ENCODE assay signal across 8 cellular contexts in genomic region chr22:28009272-28009827, GRCh38.
DNase-seq lines count a peak whose midpoint lies in the region; ATAC-seq and TF ChIP-seq lines count a peak whose summit lies in the region.

No MANE protein-coding gene starts in this region.

- no peaks in the 10 kb centered on the region for H3K27me3 Mint-ChIP-seq in activated naive CD4-positive, alpha-beta T cell treated with anti-CD3 and anti-CD28 coated beads for 36 hours (ENCODE audit: low read depth)

- no peak overlapping the region for H3K27ac ChIP-seq in SJCRH30
- no peak overlapping the region for H3K27ac ChIP-seq in parathyroid adenoma
- H3K27ac ChIP-seq in tibial artery: peak overlapping the region in 1 of 2 donors; percentile 12

- no peaks in the 10 kb centered on the region for H3K27me3 ChIP-seq in SJCRH30
- no peaks in the 10 kb centered on the region for H3K27me3 ChIP-seq in parathyroid adenoma (ENCODE audit: control insufficient read depth, insufficient read depth, low read length)
- H3K27me3 ChIP-seq in tibial artery: no peaks in the 10 kb centered on the region

- peaks cover 18% of the 10 kb centered on the region for H3K4me1 ChIP-seq in SJCRH30
- no peaks in the 10 kb centered on the region for H3K4me1 ChIP-seq in parathyroid adenoma
- peaks cover 0 to 7% (median 4%) of the 10 kb centered on the region in 4 donors for H3K4me1 ChIP-seq in tibial artery

- no peak overlapping the region for H3K4me2 ChIP-seq in parathyroid adenoma (ENCODE audit: low read length)

- TF ChIP-seq CTCF in parathyroid adenoma (IDR thresholded peaks at IDR 0.05) (peak; percentile 76), tibial artery (IDR thresholded peaks at IDR 0.05) (peak; percentile 95 to 97)

- H3K4me3 ChIP-seq in SJCRH30: no peak overlapping the region
- H3K4me3 ChIP-seq in parathyroid adenoma (ENCODE audit: low read depth, low read length): no peak overlapping the region
- H3K4me3 ChIP-seq in tibial artery: no peak overlapping the region

- no peak overlapping the region for H2AFZ ChIP-seq in parathyroid adenoma

- H3K36me3 Mint-ChIP-seq in activated naive CD4-positive, alpha-beta T cell treated with anti-CD3 and anti-CD28 coated beads for 36 hours (ENCODE audit: low read depth): no peaks in the 10 kb centered on the region

- DNase-seq in Daoy (ENCODE audit: low read depth) (peak; percentile 89), KG1 (lab: John Stamatoyannopoulos, UW) (peak; percentile 57), SJCRH30 (peak; percentile 70 to 83), glomerular visceral epithelial cell (ENCODE audit: extremely low spot score) (peak; percentile 83), tibial artery (peak; percentile 54 to 80)
- DNase-seq in activated naive CD4-positive, alpha-beta T cell treated with anti-CD3 and anti-CD28 coated beads for 36 hours: peak; percentile 85

- H3K27ac Mint-ChIP-seq in activated naive CD4-positive, alpha-beta T cell treated with anti-CD3 and anti-CD28 coated beads for 36 hours: no peak overlapping the region

- CTCF ChIA-PET in activated naive CD4-positive, alpha-beta T cell treated with anti-CD3 and anti-CD28 coated beads for 36 hours (lab: Charles Lee): interaction anchor here (1.3 kb wide), 1 partner anchor 128 kb away, joined by 7 read pairs; no protein-coding TSS in a partner anchor

- H3K4me1 Mint-ChIP-seq in activated naive CD4-positive, alpha-beta T cell treated with anti-CD3 and anti-CD28 coated beads for 36 hours (ENCODE audit: low read depth): no peaks in the 10 kb centered on the region

- H3K36me3 ChIP-seq in SJCRH30 (no peaks in the 10 kb centered on the region), parathyroid adenoma (ENCODE audit: control insufficient read depth, insufficient read depth, low read length) (no peaks in the 10 kb centered on the region), tibial artery (peaks cover 0 to 44% (median 13%) of the 10 kb centered on the region in 3 donors)

- no peak for ATAC-seq in GM21447 (IDR thresholded peaks at IDR 0.05; ENCODE audit: unreplicated experiment)

- H3K9me3 ChIP-seq in SJCRH30 (replicated peaks) (no peaks in the 10 kb centered on the region), parathyroid adenoma (ENCODE audit: control insufficient read depth, low read length) (no peaks in the 10 kb centered on the region), tibial artery (no peaks in the 10 kb centered on the region)

- intact Hi-C loops in activated naive CD4-positive, alpha-beta T cell treated with anti-CD3 and anti-CD28 coated beads for 36 hours (cut with micrococcal nuclease): loop anchor here (2.0 to 5.0 kb wide), 2 partner anchors 129 to 1332 kb away; no protein-coding TSS in a partner anchor
- intact Hi-C loops in tibial artery (cut with DNase I; ENCODE audit: low total_unique reads): loop anchor here (10.0 kb wide), 1 partner anchor 605 kb away; no protein-coding TSS in a partner anchor

- H3K79me2 ChIP-seq in parathyroid adenoma: no peaks in the 10 kb centered on the region

- H3K9me3 Mint-ChIP-seq in activated naive CD4-positive, alpha-beta T cell treated with anti-CD3 and anti-CD28 coated beads for 36 hours: no peaks in the 10 kb centered on the region

- no peak overlapping the region for H3K4me3 Mint-ChIP-seq in activated naive CD4-positive, alpha-beta T cell treated with anti-CD3 and anti-CD28 coated beads for 36 hours

- H3K9ac ChIP-seq in parathyroid adenoma: no peak overlapping the region
